Comparison of ENCODE assay signal across 8 cellular contexts in the genomic region with DNA sequence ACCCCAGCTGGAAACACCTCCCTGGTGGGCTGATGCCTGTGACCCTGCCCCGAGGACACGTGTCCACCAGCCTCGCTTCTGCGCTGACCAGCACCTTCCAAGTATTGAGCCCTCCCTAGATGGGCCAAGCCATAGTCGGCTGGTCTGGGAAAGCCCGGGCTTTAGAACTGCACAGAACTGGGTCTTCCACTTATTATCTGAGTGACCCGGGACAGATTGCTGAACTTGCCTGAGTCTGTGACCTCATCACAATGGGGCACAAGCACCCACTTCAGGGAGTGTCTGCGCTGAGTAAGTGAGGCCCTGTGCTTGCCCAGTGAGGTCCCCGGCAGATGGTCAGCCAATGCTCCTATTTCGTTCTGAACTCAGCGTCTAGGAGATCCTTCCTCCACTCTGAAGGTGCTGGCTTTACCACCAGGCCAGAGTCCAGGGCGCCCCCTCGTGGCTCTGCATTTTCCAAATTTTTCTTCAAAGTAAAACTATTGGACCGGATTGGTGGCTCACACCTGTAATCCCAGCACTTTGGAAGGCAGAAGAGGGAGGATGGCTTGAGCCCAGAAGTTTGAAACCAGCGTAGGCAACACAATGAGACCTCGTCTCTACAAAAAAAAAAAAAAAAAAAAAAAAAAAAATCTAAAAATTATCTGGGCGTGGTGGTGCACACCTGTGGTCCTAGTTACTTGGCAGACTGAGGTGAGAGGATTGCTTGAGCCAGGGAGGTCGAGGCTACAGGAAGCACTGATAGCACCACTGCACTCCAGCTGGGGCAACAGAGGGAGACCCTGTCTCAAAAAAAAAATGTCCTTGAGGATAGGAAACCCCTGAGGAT.
DNase-seq lines count a peak whose midpoint lies in the region; ATAC-seq and TF ChIP-seq lines count a peak whose summit lies in the region.

No MANE protein-coding gene starts in this region.

- no peak for TF ChIP-seq EP300 in sigmoid colon (IDR thresholded peaks at IDR 0.05)

- no peaks in the 10 kb centered on the region for H3K27me3 ChIP-seq in Peyer's patch
- H3K27me3 ChIP-seq in sigmoid colon = peaks cover 0 to 3% (median 0%) of the 10 kb centered on the region in 3 donors

- CTCF ChIA-PET in activated naive CD4-positive, alpha-beta T cell treated with anti-CD3 and anti-CD28 coated beads, Interleukin-2, amount 10 ng/mL, durations not matched to agents 7 days and 5 days (lab: Charles Lee) = no interaction called here

- H3K36me3 ChIP-seq in Peyer's patch = no peaks in the 10 kb centered on the region
- no peaks in the 10 kb centered on the region for H3K36me3 ChIP-seq in sigmoid colon

- DNase-seq in DMS53 treated with DMSO at 0.1 percent for 48 hours (lab: John Stamatoyannopoulos, UW; ENCODE audit: unreplicated experiment) = peak; percentile 65
- DNase-seq in Jurkat, Clone E6-1 (ENCODE audit: low read depth, low spot score) = peak; percentile 16
- peak; percentile 67 to 90 (median 83) for DNase-seq in Peyer's patch
- DNase-seq in activated naive CD4-positive, alpha-beta T cell treated with anti-CD3 and anti-CD28 coated beads, Interleukin-2, amount 10 ng/mL, durations not matched to agents 7 days and 5 days = peak; percentile 76
- DNase-seq in left ventricle myocardium superior = peak; percentile 66
- no peak for DNase-seq in sigmoid colon
- no peak for DNase-seq in central memory CD4-positive, alpha-beta T cell

- no peaks in the 10 kb centered on the region for H3K9me3 Mint-ChIP-seq in activated naive CD4-positive, alpha-beta T cell treated with anti-CD3 and anti-CD28 coated beads, Interleukin-2, amount 10 ng/mL, durations not matched to agents 7 days and 5 days

- H3K9me3 ChIP-seq in Peyer's patch = no peaks in the 10 kb centered on the region
- H3K9me3 ChIP-seq in sigmoid colon = no peaks in the 10 kb centered on the region

- peak; percentile 51 for ATAC-seq in left ventricle myocardium superior
- ATAC-seq in GM21447 (IDR thresholded peaks at IDR 0.05; ENCODE audit: unreplicated experiment) = no peak

- H3K4me1 ChIP-seq in Peyer's patch = peaks cover 0 to 4% (median 0%) of the 10 kb centered on the region in 4 donors
- H3K4me1 ChIP-seq in sigmoid colon = no peaks in the 10 kb centered on the region

- H3K4me3 Mint-ChIP-seq in activated naive CD4-positive, alpha-beta T cell treated with anti-CD3 and anti-CD28 coated beads, Interleukin-2, amount 10 ng/mL, durations not matched to agents 7 days and 5 days = no peak overlapping the region

- no peaks in the 10 kb centered on the region for H3K4me1 Mint-ChIP-seq in activated naive CD4-positive, alpha-beta T cell treated with anti-CD3 and anti-CD28 coated beads, Interleukin-2, amount 10 ng/mL, durations not matched to agents 7 days and 5 days

- no peak overlapping the region for H3K4me3 ChIP-seq in Jurkat, Clone E6-1 (ENCODE audit: low read length)
- no peak overlapping the region for H3K4me3 ChIP-seq in Peyer's patch
- no peak overlapping the region for H3K4me3 ChIP-seq in sigmoid colon

- H3K27ac ChIP-seq in Peyer's patch (no peak overlapping the region), sigmoid colon (no peak overlapping the region)

- TF ChIP-seq POLR2A in Peyer's patch (IDR thresholded peaks at IDR 0.05) (no peak), sigmoid colon (IDR thresholded peaks at IDR 0.05) (no peak)

- H3K27me3 Mint-ChIP-seq in activated naive CD4-positive, alpha-beta T cell treated with anti-CD3 and anti-CD28 coated beads, Interleukin-2, amount 10 ng/mL, durations not matched to agents 7 days and 5 days = peaks cover 25% of the 10 kb centered on the region

- TF ChIP-seq CTCF in Peyer's patch (IDR thresholded peaks at IDR 0.05) (peak in 5 of 6 experiments; percentile 8 to 72 (median 66)), sigmoid colon (IDR thresholded peaks at IDR 0.05) (peak in 3 of 4 experiments; percentile 35 to 40 (median 37))

- WGBS in sigmoid colon, 2 donors = 31 to 45% methylated on average over 18 of the region's 18 CpGs

- no peaks in the 10 kb centered on the region for H3K36me3 Mint-ChIP-seq in activated naive CD4-positive, alpha-beta T cell treated with anti-CD3 and anti-CD28 coated beads, Interleukin-2, amount 10 ng/mL, durations not matched to agents 7 days and 5 days

- no peak overlapping the region for H3K27ac Mint-ChIP-seq in activated naive CD4-positive, alpha-beta T cell treated with anti-CD3 and anti-CD28 coated beads, Interleukin-2, amount 10 ng/mL, durations not matched to agents 7 days and 5 days

- intact Hi-C loops in left ventricle myocardium superior (cut with micrococcal nuclease) = no loop called here
- intact Hi-C loops in sigmoid colon (cut with DNase I) = loop anchor here (1.0 kb wide), 1 partner anchor 297 kb away; no protein-coding TSS in a partner anchor

Comparison
In these comparisons a context has a peak if more than half of its experiments do, and no peak if none do; other contexts are left out.
1. DNase-seq: peak in DMS53 treated with DMSO at 0.1 percent for 48 hours (single experiment), Jurkat, Clone E6-1 (single experiment), Peyer's patch (3 of 3), activated naive CD4-positive, alpha-beta T cell treated with anti-CD3 and anti-CD28 coated beads, Interleukin-2, amount 10 ng/mL, durations not matched to agents 7 days and 5 days (single experiment) and left ventricle myocardium superior (single experiment); none in sigmoid colon (single experiment) and central memory CD4-positive, alpha-beta T cell (single experiment).